ENCODE assay signal across 8 cellular contexts in genomic region chr2:74037379-74037860, GRCh38. TPM values are rescaled to one million over a fixed set of nuclear protein-coding genes. Genes with fewer than 3 reads are reported as not detected.
DNase-seq lines count a peak whose midpoint lies in the region; ATAC-seq and TF ChIP-seq lines count a peak whose summit lies in the region.

No MANE protein-coding gene starts in this region.

- peak; percentile 55 for TF ChIP-seq POLR2A in erythroblast (IDR thresholded peaks at IDR 0.05; ENCODE audit: low read length)

- peak; percentile 44 for ATAC-seq in GM19463 (IDR thresholded peaks at IDR 0.05; ENCODE audit: unreplicated experiment)

- peak; percentile 91 for DNase-seq in CD1c-positive myeloid dendritic cell (ENCODE audit: extremely low spot score)
- peak; percentile 74 for DNase-seq in KG1 (lab: John Stamatoyannopoulos, UW)
- peak; percentile 81 to 84 for DNase-seq in erythroblast (lab: John Stamatoyannopoulos, UW)
- no peak for DNase-seq in NCI-H2081 treated with DMSO at 0.1 percent for 48 hours (lab: John Stamatoyannopoulos, UW)
- no peak for DNase-seq in cerebellum (ENCODE audit: low spot score)
- DNase-seq in HuH-7 (ENCODE audit: low spot score): no peak
- no peak for DNase-seq in occipital lobe (lab: John Stamatoyannopoulos, UW)

RNA-seq across cellular contexts. Expression of gene TET3, which starts 52.7 kb away (rescaled TPM):
- total RNA-seq in cerebellum (22.0 TPM), occipital lobe (20.9 TPM)

Comparison
In these comparisons a context has a peak if more than half of its experiments do, and no peak if none do; other contexts are left out.
1. DNase-seq: peak in CD1c-positive myeloid dendritic cell (single experiment), KG1 (single experiment) and erythroblast (2 of 2); none in NCI-H2081 treated with DMSO at 0.1 percent for 48 hours (single experiment), cerebellum (single experiment), HuH-7 (single experiment) and occipital lobe (single experiment).